ENCODE assay signal across 16 cellular contexts in the genomic region with DNA sequence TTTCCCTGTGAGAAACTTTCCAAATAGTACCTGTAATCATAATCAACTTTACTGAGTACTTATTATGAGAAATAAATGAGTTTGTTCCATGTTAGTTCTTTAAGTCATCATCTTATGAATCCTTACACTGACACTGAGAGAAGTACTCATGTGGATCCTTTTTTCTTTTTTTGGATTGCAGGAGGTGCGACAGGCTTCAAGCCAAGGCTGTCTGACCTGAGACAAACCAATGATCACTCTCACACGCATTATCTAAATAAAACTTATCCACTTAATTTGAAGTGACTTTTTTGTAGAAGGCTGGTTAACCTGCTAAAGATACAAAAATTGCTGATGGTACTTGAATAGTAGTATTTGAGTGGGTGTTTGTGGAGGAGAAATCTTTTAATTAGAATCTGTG.
"Had no signal": no experiment of that assay in that cellular context is flagged by ENCODE, and none has a peak within 500 bp of the region (broad histone marks: within the 10 kb centered on the region; RNA-seq: fewer than 3 reads in every experiment).

No MANE protein-coding gene starts in this region.

- H3K36me3 ChIP-seq: prostate gland, sigmoid colon, stomach, thyroid gland, vagina had no signal

- DNase-seq: effector CD4-positive, alpha-beta T cell; left ventricle myocardium superior; naive thymus-derived CD4-positive, alpha-beta T cell; nephron progenitor cell; right cardiac atrium; sigmoid colon; stimulated activated CD4-positive, alpha-beta T cell treated with anti-CD3 and anti-CD28 coated beads, Interleukin-2, amount 100 ng/mL, for 24 hours; stimulated activated CD4-positive, alpha-beta T cell treated with anti-CD3 and anti-CD28 coated beads, Interleukin-4, amount 100 ng/mL, for 24 hours; stimulated activated naive CD4-positive, alpha-beta T cell treated with Interleukin-2 at 50 U/mL for 16 hours; stomach; trophoblast cell had no signal

- H3K4me1 ChIP-seq: prostate gland, thyroid gland, vagina had no signal

- H3K9me3 ChIP-seq: prostate gland, sigmoid colon, stomach, thyroid gland, vagina had no signal

- H3K27me3 ChIP-seq: dorsolateral prefrontal cortex, sigmoid colon, stomach, thyroid gland, vagina had no signal

- H3K27ac ChIP-seq: prostate gland, stomach, thyroid gland, vagina had no signal

- H3K4me3 ChIP-seq: dorsolateral prefrontal cortex, lung, prostate gland, sigmoid colon, stomach, thyroid gland, vagina had no signal
